In the genomic region with DNA sequence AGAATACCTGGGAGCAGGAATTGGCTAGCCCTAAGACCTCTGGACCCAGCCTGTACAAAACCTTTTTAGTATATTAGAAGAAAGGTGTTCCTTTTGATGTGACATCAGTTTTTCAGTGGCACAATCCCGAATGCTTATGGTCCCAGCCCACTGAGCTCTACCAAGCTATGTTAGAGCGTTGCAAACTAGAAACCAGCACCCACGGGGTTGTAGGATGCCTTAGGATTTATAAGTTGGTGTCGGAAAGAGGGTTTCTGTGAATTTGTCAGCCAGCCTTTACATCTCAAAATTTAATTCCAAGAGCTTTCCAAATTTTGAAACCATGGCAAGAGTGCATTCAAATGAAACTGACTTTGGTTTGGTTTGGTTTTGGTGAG, we compare ENCODE assay signal across 8 cellular contexts. TPM values are rescaled to one million over a fixed set of nuclear protein-coding genes. Genes with fewer than 3 reads are reported as not detected.
DNase-seq lines count a peak whose midpoint lies in the region; ATAC-seq and TF ChIP-seq lines count a peak whose summit lies in the region.

No MANE protein-coding gene starts in this region.

- no peaks in the 10 kb centered on the region for H3K9me2 ChIP-seq in Karpas-422 (replicated peaks; ENCODE audit: insufficient read depth, low read length)

- H3K9ac ChIP-seq in DND-41 (ENCODE audit: low read depth, low read length): peak overlapping the region; percentile 85
- peak overlapping the region; percentile 97 for H3K9ac ChIP-seq in Karpas-422 (ENCODE audit: low read length)

- no peak overlapping the region for H3K27ac ChIP-seq in DND-41 (ENCODE audit: low read length)
- H3K27ac ChIP-seq in Karpas-422 (ENCODE audit: low read length): no peak overlapping the region

- TF ChIP-seq CTCF in DND-41 (IDR thresholded peaks at IDR 0.05; ENCODE audit: borderline replicate concordance, extremely low read depth, low read length, poor library complexity, severe bottlenecking) (no peak), nephron progenitor cell (IDR thresholded peaks at IDR 0.05) (no peak)

- ATAC-seq in DND-41 (ENCODE audit: insufficient read depth, low read depth): peak; percentile 3
- peak; percentile 13 for ATAC-seq in GM21786 (IDR thresholded peaks at IDR 0.05; ENCODE audit: unreplicated experiment)
- ATAC-seq in effector memory CD8-positive, alpha-beta T cell (replicated peaks): peak; percentile 3

- peaks cover 38% of the 10 kb centered on the region for H3K79me2 ChIP-seq in DND-41 (ENCODE audit: insufficient read depth, low read length)
- H3K79me2 ChIP-seq in Karpas-422 (ENCODE audit: low read length): peaks cover 45% of the 10 kb centered on the region

- H2AFZ ChIP-seq in DND-41 (ENCODE audit: low read depth, low read length) (peak overlapping the region; percentile 84), Karpas-422 (ENCODE audit: low read length) (peak overlapping the region; percentile 75)

- peaks cover 14% of the 10 kb centered on the region for H3K36me3 Mint-ChIP-seq in effector memory CD8-positive, alpha-beta T cell (ENCODE audit: insufficient read depth)
- H3K36me3 Mint-ChIP-seq in nephron progenitor cell (ENCODE audit: low read depth): peaks cover 9% of the 10 kb centered on the region

- H3K36me3 ChIP-seq in DND-41 (ENCODE audit: insufficient read depth, low read length) (peaks cover 22% of the 10 kb centered on the region), Karpas-422 (ENCODE audit: insufficient read depth, low read length) (peaks cover 17% of the 10 kb centered on the region; the same call in 1 of the 2 replicates)

- no peaks in the 10 kb centered on the region for H3K9me3 ChIP-seq in DND-41 (ENCODE audit: insufficient read depth, low read length, severe bottlenecking)
- H3K9me3 ChIP-seq in Karpas-422 (ENCODE audit: low read length): no peaks in the 10 kb centered on the region

- H3K4me3 Mint-ChIP-seq in effector memory CD8-positive, alpha-beta T cell: peak overlapping the region; percentile 85 to 89
- peak overlapping the region; percentile 69 for H3K4me3 Mint-ChIP-seq in nephron progenitor cell

- H3K9me3 Mint-ChIP-seq in effector memory CD8-positive, alpha-beta T cell: no peaks in the 10 kb centered on the region
- H3K9me3 Mint-ChIP-seq in nephron progenitor cell: peaks cover 8% of the 10 kb centered on the region

- DNase-seq in DND-41: no peak
- no peak for DNase-seq in Karpas-422
- no peak for DNase-seq in effector memory CD8-positive, alpha-beta T cell
- DNase-seq in nephron progenitor cell: no peak
- DNase-seq in GM19240 (ENCODE audit: insufficient read length, low spot score): no peak
- no peak for DNase-seq in OCI-M1 (lab: John Stamatoyannopoulos, UW)
- no peak for DNase-seq in NCI-H2081 treated with DMSO at 0.1 percent for 48 hours (lab: John Stamatoyannopoulos, UW)

- H3K4me1 Mint-ChIP-seq in effector memory CD8-positive, alpha-beta T cell (ENCODE audit: low read depth in 2 of 2): peaks cover 14 to 24% of the 10 kb centered on the region in 2 donors
- H3K4me1 Mint-ChIP-seq in nephron progenitor cell: peaks cover 25% of the 10 kb centered on the region

- H3K4me3 ChIP-seq in DND-41 (ENCODE audit: low read depth in 1 of 2, low read length in 2 of 2) (peak overlapping the region; percentile 80 to 95; a peak in 3 of 4 replicates), Karpas-422 (ENCODE audit: low read length) (peak overlapping the region; percentile 98)

- H4K20me1 ChIP-seq in DND-41 (ENCODE audit: insufficient read depth, low read length) (peaks cover 10% of the 10 kb centered on the region; the same call in 1 of the 2 replicates), Karpas-422 (ENCODE audit: insufficient read depth, low read depth, low read length) (0 out of 2 replicates have a peak, but pooled peaks cover 6% of the 10 kb centered on the region)

- H3K4me1 ChIP-seq in DND-41 (ENCODE audit: insufficient read depth, low read length) (peaks cover 29% of the 10 kb centered on the region), Karpas-422 (ENCODE audit: low read length) (peaks cover 36% of the 10 kb centered on the region)

- H3K27me3 ChIP-seq in DND-41 (ENCODE audit: insufficient read depth, low read length, poor library complexity) (peaks cover 13% of the 10 kb centered on the region), Karpas-422 (ENCODE audit: low read length) (no peaks in the 10 kb centered on the region)

- H3K4me2 ChIP-seq in DND-41 (ENCODE audit: insufficient read depth, low read length): peak overlapping the region; percentile 70
- H3K4me2 ChIP-seq in Karpas-422 (ENCODE audit: low read depth, low read length, poor library complexity, severe bottlenecking): peak overlapping the region; percentile 80

- H3K27me3 Mint-ChIP-seq in effector memory CD8-positive, alpha-beta T cell: no peaks in the 10 kb centered on the region
- peaks cover 9% of the 10 kb centered on the region for H3K27me3 Mint-ChIP-seq in nephron progenitor cell (ENCODE audit: low read depth, poor library complexity)

- H3K27ac Mint-ChIP-seq in effector memory CD8-positive, alpha-beta T cell: peak overlapping the region; percentile 87 to 88
- H3K27ac Mint-ChIP-seq in nephron progenitor cell: no peak overlapping the region

RNA-seq across cellular contexts. Expression of gene LMAN1, which starts 0.5 kb away (rescaled TPM):
- total RNA-seq in Karpas-422 (2014; rRNA removed; shearing (Covaris generic); ENCODE audit: low replicate concordance): 48.2 and 89.7 TPM in 2 replicates

RNA-seq across cellular contexts. Expression of gene CPLX4, which starts 41.1 kb away (rescaled TPM):
- total RNA-seq in Karpas-422 (2014; rRNA removed; shearing (Covaris generic); ENCODE audit: low replicate concordance): not detected in 2 replicates
